Comparison of ENCODE assay signal across 10 cellular contexts in the genomic region with DNA sequence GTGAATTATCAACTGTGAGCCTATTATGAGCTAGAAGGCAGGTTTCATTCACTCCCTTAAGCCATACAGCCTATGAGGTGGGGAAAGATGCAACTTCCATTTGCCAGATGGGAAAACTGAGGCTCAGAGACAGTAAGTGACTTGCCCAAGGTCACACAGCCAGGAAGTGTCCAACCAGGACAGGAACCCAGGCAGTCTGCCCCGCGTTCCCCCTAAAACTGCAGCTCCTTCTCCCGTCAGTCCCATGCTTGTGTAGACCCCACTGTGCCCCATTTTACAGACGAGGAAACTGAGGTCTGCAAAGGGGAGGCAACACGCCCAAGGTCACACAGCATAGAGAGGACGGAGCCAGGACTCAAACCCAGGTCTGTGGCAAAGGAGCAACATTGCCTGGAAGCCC. TPM values are rescaled to one million over a fixed set of nuclear protein-coding genes. Genes with fewer than 3 reads are reported as not detected.
A peak's percentile ranks its signal among the peaks of the same experiment; 100 is the strongest.
DNase-seq lines count a peak whose midpoint lies in the region; ATAC-seq and TF ChIP-seq lines count a peak whose summit lies in the region.
"Had no signal": no experiment of that assay in that cellular context is flagged by ENCODE, and none has a peak within 500 bp of the region (broad histone marks: within the 10 kb centered on the region; RNA-seq: fewer than 3 reads in every experiment).

No MANE protein-coding gene starts in this region.

- H3K4me2 ChIP-seq in BLaER1 treated with 17β-estradiol and CSF1 and Interleukin-3, amounts not matched to agents 10 nM and 100 nM = peak overlapping the region; percentile 66 to 93 (median 88); a peak in 20 of 22 replicates

- intact Hi-C loops in right cardiac atrium (cut with DNase I) = loop anchor here in 2 of 4 donors (5.0 to 10.0 kb wide), 4 partner anchors 50 to 250 kb away; a partner anchor contains a TSS

- peaks cover 96 to 100% (median 100%) of the 10 kb centered on the region in 11 experiments for H4K20me1 ChIP-seq in BLaER1 treated with 17β-estradiol and CSF1 and Interleukin-3, amounts not matched to agents 10 nM and 100 nM

- TF ChIP-seq CTCF in astrocyte of the spinal cord (IDR thresholded peaks at IDR 0.05; ENCODE audit: low read depth, low read length) = no peak

- WGBS in right cardiac atrium = 61% methylated on average over 6 of the region's 6 CpGs

- no peak for ATAC-seq in right cardiac atrium
- no peak for ATAC-seq in GM21825 (IDR thresholded peaks at IDR 0.05; ENCODE audit: unreplicated experiment)
- ATAC-seq: stimulated activated memory B cell treated with anti-CD40 and anti-IgM and Interleukin-4, amounts not matched to agents 10 μg/mL and 1 μg/mL and 100 μg/mL, for 72 hours had no signal

- H3K36me3 ChIP-seq in BLaER1 treated with 17β-estradiol and CSF1 and Interleukin-3, amounts not matched to agents 10 nM and 100 nM = peaks cover 3 to 49% (median 14%) of the 10 kb centered on the region in 11 experiments; a peak in 12 of 22 replicates

- no peaks in the 10 kb centered on the region for H3K27me3 ChIP-seq in BLaER1 treated with 17β-estradiol and CSF1 and Interleukin-3, amounts not matched to agents 10 nM and 100 nM
- H3K27me3 ChIP-seq in right cardiac atrium (ENCODE audit: control insufficient read depth, insufficient read depth) = no peaks in the 10 kb centered on the region

- no peak for DNase-seq in astrocyte of the spinal cord (ENCODE audit: low read depth, low spot score)
- DNase-seq in right cardiac atrium = no peak
- no peak for DNase-seq in skeletal muscle cell (ENCODE audit: low read depth)
- no peak for DNase-seq in activated T-cell treated with anti-CD3 and anti-CD28 coated beads for 4 hours
- no peak for DNase-seq in HuH-7 (ENCODE audit: low spot score)
- no peak for DNase-seq in activated CD8-positive, alpha-beta memory T cell treated with anti-CD3 and anti-CD28 coated beads, Interleukin-2, amount 50 U/mL, for 4 hours
- DNase-seq: RPMI8226 had no signal

- H3K9ac ChIP-seq in BLaER1 treated with 17β-estradiol and CSF1 and Interleukin-3, amounts not matched to agents 10 nM and 100 nM = peak overlapping the region in 4 of 11 experiments; percentile 0 to 39 (median 16); a peak in 3 of 22 replicates

- no peaks in the 10 kb centered on the region for H3K9me3 ChIP-seq in BLaER1 treated with 17β-estradiol and CSF1 and Interleukin-3, amounts not matched to agents 10 nM and 100 nM (replicated peaks in 1 of 11)
- no peaks in the 10 kb centered on the region for H3K9me3 ChIP-seq in right cardiac atrium (ENCODE audit: control insufficient read depth, low read length)

- no peak overlapping the region for H3K4me3 ChIP-seq in BLaER1 treated with 17β-estradiol and CSF1 and Interleukin-3, amounts not matched to agents 10 nM and 100 nM
- H3K4me3 ChIP-seq in astrocyte of the spinal cord (ENCODE audit: low read depth, low read length) = peak overlapping the region; percentile 65
- H3K4me3 ChIP-seq in right cardiac atrium (ENCODE audit: low read length) = peak overlapping the region; percentile 31
- peak overlapping the region; percentile 64 for H3K4me3 ChIP-seq in skeletal muscle cell (ENCODE audit: low read depth, low read length)

- peaks cover 80 to 98% (median 88%) of the 10 kb centered on the region in 10 experiments for H3K4me1 ChIP-seq in BLaER1 treated with 17β-estradiol and CSF1 and Interleukin-3, amounts not matched to agents 10 nM and 100 nM
- peaks cover 30% of the 10 kb centered on the region for H3K4me1 ChIP-seq in right cardiac atrium (ENCODE audit: control insufficient read depth, insufficient read depth, low read length)

- in situ Hi-C loops in astrocyte of the spinal cord (cut with HindIII; ENCODE audit: low sequenced_read_pairs) = no loop called here

- H3K27ac ChIP-seq in BLaER1 treated with 17β-estradiol and CSF1 and Interleukin-3, amounts not matched to agents 10 nM and 100 nM = peak overlapping the region in 2 of 11 experiments; percentile 39 to 45; a peak in 3 of 22 replicates
- H3K27ac ChIP-seq in right cardiac atrium (ENCODE audit: low read length) = peak overlapping the region; percentile 100

RNA-seq across cellular contexts. Expression of a gene that starts 50.6 kb away (rescaled TPM):
- total RNA-seq in right cardiac atrium = 100 to 1,000 TPM; 137 to 166 (median 146) TPM
- 66.4 TPM for polyA plus RNA-seq in right cardiac atrium

Comparison
In these comparisons a context has a peak if more than half of its experiments do, and no peak if none do; other contexts are left out.
1. H3K4me3 ChIP-seq: peak in astrocyte of the spinal cord (single experiment), right cardiac atrium (single experiment) and skeletal muscle cell (single experiment); none in BLaER1 treated with 17β-estradiol and CSF1 and Interleukin-3, amounts not matched to agents 10 nM and 100 nM (0 of 10).